Comparison of ENCODE assay signal across 31 cellular contexts in the genomic region with DNA sequence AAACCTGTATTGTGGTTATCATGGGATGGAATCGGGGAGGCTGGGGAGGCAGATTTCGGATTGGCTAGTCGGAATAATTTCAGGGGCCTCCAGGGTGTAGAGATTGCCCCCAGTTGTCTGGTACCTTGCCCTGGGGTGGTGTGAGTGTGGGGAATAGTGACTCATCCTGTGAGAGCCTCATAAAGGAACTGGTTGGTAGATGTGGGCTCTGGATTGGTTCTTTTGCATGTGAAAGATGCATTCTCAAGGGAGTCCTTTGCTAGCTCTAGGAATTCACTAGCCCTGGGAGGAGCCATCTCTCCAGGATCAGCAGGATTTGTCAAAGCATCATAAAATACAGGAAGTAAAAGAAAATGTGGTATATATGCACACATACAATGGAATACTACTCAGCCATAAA.
A peak's percentile ranks its signal among the peaks of the same experiment; 100 is the strongest.
DNase-seq lines count a peak whose midpoint lies in the region; ATAC-seq, FAIRE-seq and TF ChIP-seq lines count a peak whose summit lies in the region.
"Had no signal": no experiment of that assay in that cellular context is flagged by ENCODE, and none has a peak within 500 bp of the region (broad histone marks: within the 10 kb centered on the region; RNA-seq: fewer than 3 reads in every experiment).

No MANE protein-coding gene starts in this region.

- POLR2A ChIA-PET in GM12878 (lab: Charles Lee) = no interaction called here

- H4K8ac ChIP-seq in mesendoderm (ENCODE audit: low read depth, low read length) = no peak overlapping the region

- H4K20me1 ChIP-seq in GM12878 (ENCODE audit: control insufficient read depth, insufficient read depth) = no peaks in the 10 kb centered on the region

- WGBS in GM12878 (ENCODE audit: insufficient coverage, insufficient replicate concordance, low lambda C conversion rate, missing lambda C conversion rate) = 82% methylated on average over 3 of the region's 3 CpGs
- WGBS in mesendoderm (ENCODE audit: extremely low coverage, insufficient coverage, low lambda C conversion rate) = no CpG with 5 or more reads among the region's 3 CpGs

- H3K9ac ChIP-seq in GM12878 (ENCODE audit: control insufficient read depth, insufficient read depth, low read length) (no peak overlapping the region), mesendoderm (ENCODE audit: low read length) (no peak overlapping the region)

- H2AK5ac ChIP-seq in mesendoderm (ENCODE audit: low read length) = no peak overlapping the region

- no peak for TF ChIP-seq CTCF in GM12878 (IDR thresholded peaks at IDR 0.05 in 2 of 3, conservative IDR thresholded peaks at IDR 0.05 in 1 of 3; ENCODE audit: control insufficient read depth in 2 of 3, extremely low read depth in 1 of 3, insufficient read depth in 1 of 3, low read depth in 3 of 3, low read length in 3 of 3)

- FAIRE-seq in GM12878 (lab: Jason Lieb, UNC) = no peak
- FAIRE-seq: GM12891 had no signal

- H3K4me1 ChIP-seq in GM12878 (ENCODE audit: control insufficient read depth, insufficient read depth, low read length) = peaks cover 10% of the 10 kb centered on the region
- peaks cover 2% of the 10 kb centered on the region for H3K4me1 ChIP-seq in mesendoderm (ENCODE audit: control insufficient read depth, low read depth, low read length)

- TF ChIP-seq RAD21 in GM12878 (IDR thresholded peaks at IDR 0.05; ENCODE audit: insufficient read depth, low read depth, low read length) = no peak

- no peaks in the 10 kb centered on the region for H3K27me3 ChIP-seq in GM12878 (replicated peaks in 1 of 2; ENCODE audit: control insufficient read depth in 2 of 2, insufficient read depth in 2 of 2, low read length in 1 of 2)
- no peaks in the 10 kb centered on the region for H3K27me3 ChIP-seq in mesendoderm (ENCODE audit: insufficient read depth, low read length, poor library complexity)
- H3K27me3 ChIP-seq: heart left ventricle, Peyer's patch, tibial artery, vagina had no signal

- RAD21 ChIA-PET in GM12878 (lab: Charles Lee; ENCODE audit: unreplicated experiment) = no interaction called here

- TF ChIP-seq EP300 in GM12878 (IDR thresholded peaks at IDR 0.05; ENCODE audit: borderline replicate concordance in 1 of 2, control insufficient read depth in 1 of 2, low read depth in 2 of 2, low read length in 2 of 2) = no peak

- ATAC-seq in GM12878 = no peak
- no peak for ATAC-seq in HG02852 (IDR thresholded peaks at IDR 0.05; ENCODE audit: unreplicated experiment)
- ATAC-seq: HCT116, heart left ventricle, left cardiac atrium, mucosa of descending colon had no signal

- no peak overlapping the region for H3K4me2 ChIP-seq in GM12878 (ENCODE audit: control insufficient read depth, insufficient read depth)
- no peak overlapping the region for H3K4me2 ChIP-seq in mesendoderm (ENCODE audit: low read length)

- peak; percentile 30 for DNase-seq in EL
- peak; percentile 48 for DNase-seq in LHCN-M2 (ENCODE audit: low read depth)
- DNase-seq in GM12878 (ENCODE audit: low read depth, low spot score) = no peak
- peak; percentile 22 for DNase-seq in mesendoderm
- DNase-seq in activated CD4-positive, alpha-beta T cell treated with anti-CD3 and anti-CD28 coated beads for 48 hours = no peak
- DNase-seq in SK-N-DZ (ENCODE audit: low spot score) = no peak
- DNase-seq in NCI-H446 treated with DMSO at 0.1 percent for 48 hours (lab: John Stamatoyannopoulos, UW) = no peak
- DNase-seq: ACHN; activated CD4-positive, alpha-beta T cell treated with anti-CD3 and anti-CD28 coated beads, Interleukin-2, amount 50 U/mL, for 48 hours; activated CD4-positive, CD25-positive, alpha-beta regulatory T cell; activated naive CD4-positive, alpha-beta T cell; CD8-positive, alpha-beta memory T cell; erythroblast; heart left ventricle; IMR-90; left cardiac atrium; mucosa of descending colon; NCI-H1092 treated with DMSO at 0.1 percent for 48 hours; NCI-H1694 treated with DMSO at 0.1 percent for 48 hours; NCI-H2171 treated with DMSO at 0.1 percent for 48 hours; NCI-H526 treated with DMSO at 0.1 percent for 48 hours; Peyer's patch; SHP77 treated with DMSO at 0.1 percent for 48 hours; stimulated activated CD4-positive, alpha-beta T cell treated with anti-CD3 and anti-CD28 coated beads, Interleukin-15, amount 100 ng/mL, for 24 hours; stimulated activated CD4-positive, alpha-beta T cell treated with anti-CD3 and anti-CD28 coated beads, Interleukin-4, amount 100 ng/mL, for 4 hours; tibial artery had no signal

- H3K4me3 ChIP-seq in GM12878 (no peak overlapping the region), mesendoderm (ENCODE audit: low read length) (no peak overlapping the region)
- H3K4me3 ChIP-seq: heart left ventricle, lung, mucosa of descending colon, Peyer's patch, tibial artery, vagina had no signal

- SMC1A ChIA-PET in GM12878 (lab: Charles Lee; ENCODE audit: uncharacterized antibody, unreplicated experiment) = interaction anchor here (0.6 kb wide), 1 partner anchor 11 kb away, joined by 3 read pairs; no protein-coding TSS in a partner anchor

- no peak overlapping the region for H3K23ac ChIP-seq in mesendoderm (ENCODE audit: low read length)

- CTCF ChIA-PET in GM12878 (lab: Yijun Ruan, JAX) = interaction anchor here (0.7 kb wide), 1 partner anchor 433 kb away, joined by 3 read pairs; no protein-coding TSS in a partner anchor

- no peaks in the 10 kb centered on the region for H3K9me3 ChIP-seq in GM12878 (replicated peaks; ENCODE audit: control insufficient read depth, insufficient read depth, low read length)
- H3K9me3 ChIP-seq: heart left ventricle, mucosa of descending colon, Peyer's patch, tibial artery, vagina had no signal

- H3K79me1 ChIP-seq in mesendoderm (ENCODE audit: low read length) = no peaks in the 10 kb centered on the region

- H3K4ac ChIP-seq in mesendoderm (ENCODE audit: low read depth, low read length) = no peak overlapping the region

- no peak for TF ChIP-seq POLR2A in GM12878 (IDR thresholded peaks at IDR 0.05; ENCODE audit: low read depth, low read length)

- no peak overlapping the region for H4K5ac ChIP-seq in mesendoderm (ENCODE audit: low read length)

- H2BK5ac ChIP-seq in mesendoderm (ENCODE audit: low read length) = no peak overlapping the region

- no peak overlapping the region for H3K18ac ChIP-seq in mesendoderm (ENCODE audit: low read length)

- no peaks in the 10 kb centered on the region for H3K79me2 ChIP-seq in GM12878 (ENCODE audit: control insufficient read depth, insufficient read depth, low read length)
- no peaks in the 10 kb centered on the region for H3K79me2 ChIP-seq in mesendoderm (ENCODE audit: control insufficient read depth, insufficient read depth, low read length)

- H2AFZ ChIP-seq in GM12878 (ENCODE audit: control insufficient read depth, low read depth, low read length) = no peak overlapping the region

- H3K56ac ChIP-seq in mesendoderm (ENCODE audit: low read length) = no peak overlapping the region

- no peak overlapping the region for H2BK120ac ChIP-seq in mesendoderm (ENCODE audit: low read depth, low read length)

- H3K36me3 ChIP-seq in GM12878 (ENCODE audit: control insufficient read depth in 2 of 2, insufficient read depth in 2 of 2, low read length in 1 of 2) (no peaks in the 10 kb centered on the region; a peak in 2 of 4 replicates), mesendoderm (ENCODE audit: control insufficient read depth, insufficient read depth, low read length) (no peaks in the 10 kb centered on the region)
- H3K36me3 ChIP-seq: Peyer's patch, tibial artery, vagina had no signal

- intact Hi-C loops in GM12878 (cut with micrococcal nuclease; ENCODE audit: unreplicated experiment) = no loop called here

- H2BK15ac ChIP-seq in mesendoderm (replicated peaks; ENCODE audit: low read depth) = no peak overlapping the region

- in situ Hi-C loops in GM12878 (cut with MboI) = loop anchor here (25.0 kb wide), 1 partner anchor 200 kb away; no protein-coding TSS in a partner anchor

- H3K27ac ChIP-seq in GM12878 (ENCODE audit: control insufficient read depth, insufficient read depth) = no peak overlapping the region
- no peak overlapping the region for H3K27ac ChIP-seq in mesendoderm (ENCODE audit: low read depth, low read length)
- H3K27ac ChIP-seq: heart left ventricle, Peyer's patch, vagina had no signal

- TSS peak; percentile 30 for BruUV-seq in GM12878 (replicated peaks; lab: Mats Ljungman, UMichigan)

TF ChIP-seq in GM12878, 131 proteins besides CTCF, POLR2A, EP300 and RAD21 (continues in another document):
- TF ChIP-seq NR2C2 (IDR thresholded peaks at IDR 0.05; ENCODE audit: borderline replicate concordance, control insufficient read depth, insufficient read length, low read depth) (no peak), SUZ12 (IDR thresholded peaks at IDR 0.05; ENCODE audit: unreplicated experiment) (no peak), POLR2AphosphoS5 (IDR thresholded peaks at IDR 0.05; ENCODE audit: low read length) (no peak), IRF3 (IDR thresholded peaks at IDR 0.05) (no peak), MYC (IDR thresholded peaks at IDR 0.05; ENCODE audit: insufficient read depth, insufficient read length, insufficient replicate concordance, low read length, severe bottlenecking) (no peak), TCF12 (IDR thresholded peaks at IDR 0.05; ENCODE audit: low read depth, low read length) (no peak), ATF7 (IDR thresholded peaks at IDR 0.05; ENCODE audit: low read depth) (no peak), CREM (IDR thresholded peaks at IDR 0.05; ENCODE audit: low read depth) (no peak)
- TF ChIP-seq, protein P1, sequence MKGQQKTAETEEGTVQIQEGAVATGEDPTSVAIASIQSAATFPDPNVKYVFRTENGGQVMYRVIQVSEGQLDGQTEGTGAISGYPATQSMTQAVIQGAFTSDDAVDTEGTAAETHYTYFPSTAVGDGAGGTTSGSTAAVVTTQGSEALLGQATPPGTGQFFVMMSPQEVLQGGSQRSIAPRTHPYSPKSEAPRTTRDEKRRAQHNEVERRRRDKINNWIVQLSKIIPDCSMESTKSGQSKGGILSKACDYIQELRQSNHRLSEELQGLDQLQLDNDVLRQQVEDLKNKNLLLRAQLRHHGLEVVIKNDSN (IDR thresholded peaks at IDR 0.05; ENCODE audit: borderline replicate concordance, extremely low read length, insufficient read depth, low read depth, low read length) = no peak

Comparison
In these comparisons a context has a peak if more than half of its experiments do, and no peak if none do; other contexts are left out.
1. DNase-seq: peak in EL (single experiment), LHCN-M2 (single experiment) and mesendoderm (single experiment); none in GM12878 (single experiment), activated CD4-positive, alpha-beta T cell treated with anti-CD3 and anti-CD28 coated beads for 48 hours (single experiment), SK-N-DZ (single experiment) and NCI-H446 treated with DMSO at 0.1 percent for 48 hours (single experiment).